Comparison of ENCODE assay signal across 2 cellular contexts in the genomic region with DNA sequence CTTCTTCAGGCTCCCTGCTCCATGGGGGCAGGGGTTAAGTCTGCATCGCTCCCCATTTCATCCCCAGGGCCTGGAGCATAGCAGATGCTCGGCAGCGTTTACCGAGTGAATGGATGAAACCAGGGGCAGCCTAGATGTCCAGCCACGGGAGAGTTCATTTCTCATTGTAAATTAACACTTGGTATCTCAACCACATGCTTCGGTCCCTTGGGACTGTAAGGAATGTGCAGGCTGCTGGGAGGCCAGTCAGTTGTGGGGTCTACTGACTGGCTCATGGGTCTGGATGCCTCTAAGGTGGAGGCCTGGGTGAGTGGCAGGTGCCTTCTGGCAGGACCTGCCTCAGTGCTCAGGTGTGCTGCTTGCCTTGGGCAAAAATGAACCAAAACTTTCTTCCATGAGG.
TF ChIP-seq lines count a peak whose summit lies in the region.

No MANE protein-coding gene starts in this region.

TF ChIP-seq in IMR-90, 13 proteins besides CTCF, POLR2A, EP300 and RAD21 (continued from another document):
- TF ChIP-seq RFX5 (IDR thresholded peaks at IDR 0.05; ENCODE audit: low read depth, low read length): no peak
- no peak for TF ChIP-seq NFE2L2 (IDR thresholded peaks at IDR 0.05; ENCODE audit: low read depth, low read length)
- TF ChIP-seq MXI1 (IDR thresholded peaks at IDR 0.05; ENCODE audit: borderline replicate concordance, low read depth, low read length): no peak
- TF ChIP-seq, protein P1, sequence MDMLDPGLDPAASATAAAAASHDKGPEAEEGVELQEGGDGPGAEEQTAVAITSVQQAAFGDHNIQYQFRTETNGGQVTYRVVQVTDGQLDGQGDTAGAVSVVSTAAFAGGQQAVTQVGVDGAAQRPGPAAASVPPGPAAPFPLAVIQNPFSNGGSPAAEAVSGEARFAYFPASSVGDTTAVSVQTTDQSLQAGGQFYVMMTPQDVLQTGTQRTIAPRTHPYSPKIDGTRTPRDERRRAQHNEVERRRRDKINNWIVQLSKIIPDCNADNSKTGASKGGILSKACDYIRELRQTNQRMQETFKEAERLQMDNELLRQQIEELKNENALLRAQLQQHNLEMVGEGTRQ (IDR thresholded peaks at IDR 0.05; ENCODE audit: low read depth, low read length): no peak
- TF ChIP-seq BHLHE40 (IDR thresholded peaks at IDR 0.05; ENCODE audit: low read depth, low read length): no peak
- TF ChIP-seq CEBPB (IDR thresholded peaks at IDR 0.05; ENCODE audit: low read depth, low read length): no peak
- no peak for TF ChIP-seq SMC3 (IDR thresholded peaks at IDR 0.05; ENCODE audit: low read depth, low read length)
- TF ChIP-seq MAZ (IDR thresholded peaks at IDR 0.05; ENCODE audit: borderline replicate concordance, low read depth, low read length): no peak
- TF ChIP-seq FOS (IDR thresholded peaks at IDR 0.05; ENCODE audit: low read depth, low read length): no peak
- no peak for TF ChIP-seq MAFK (IDR thresholded peaks at IDR 0.05; ENCODE audit: low read depth, low read length)
- no peak for TF ChIP-seq CHD1 (IDR thresholded peaks at IDR 0.05; ENCODE audit: low read depth, low read length)
- TF ChIP-seq, protein P2, sequence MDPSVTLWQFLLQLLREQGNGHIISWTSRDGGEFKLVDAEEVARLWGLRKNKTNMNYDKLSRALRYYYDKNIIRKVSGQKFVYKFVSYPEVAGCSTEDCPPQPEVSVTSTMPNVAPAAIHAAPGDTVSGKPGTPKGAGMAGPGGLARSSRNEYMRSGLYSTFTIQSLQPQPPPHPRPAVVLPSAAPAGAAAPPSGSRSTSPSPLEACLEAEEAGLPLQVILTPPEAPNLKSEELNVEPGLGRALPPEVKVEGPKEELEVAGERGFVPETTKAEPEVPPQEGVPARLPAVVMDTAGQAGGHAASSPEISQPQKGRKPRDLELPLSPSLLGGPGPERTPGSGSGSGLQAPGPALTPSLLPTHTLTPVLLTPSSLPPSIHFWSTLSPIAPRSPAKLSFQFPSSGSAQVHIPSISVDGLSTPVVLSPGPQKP (IDR thresholded peaks at IDR 0.05; ENCODE audit: borderline replicate concordance, low read depth, low read length): no peak
TF ChIP-seq in IMR-90: peak in this region for 0.

TF ChIP-seq in WTC11, 78 proteins besides CTCF, POLR2A, EP300 and RAD21:
- TF ChIP-seq, protein P3, sequence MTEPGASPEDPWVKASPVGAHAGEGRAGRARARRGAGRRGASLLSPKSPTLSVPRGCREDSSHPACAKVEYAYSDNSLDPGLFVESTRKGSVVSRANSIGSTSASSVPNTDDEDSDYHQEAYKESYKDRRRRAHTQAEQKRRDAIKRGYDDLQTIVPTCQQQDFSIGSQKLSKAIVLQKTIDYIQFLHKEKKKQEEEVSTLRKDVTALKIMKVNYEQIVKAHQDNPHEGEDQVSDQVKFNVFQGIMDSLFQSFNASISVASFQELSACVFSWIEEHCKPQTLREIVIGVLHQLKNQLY (CRISPR knock-in tag; IDR thresholded peaks at IDR 0.05): no peak
- TF ChIP-seq NFE2L1 (CRISPR knock-in tag; IDR thresholded peaks at IDR 0.05) (no peak), SMAD3 (CRISPR knock-in tag; IDR thresholded peaks at IDR 0.05; ENCODE audit: borderline replicate concordance) (no peak), TEAD1 (CRISPR knock-in tag; IDR thresholded peaks at IDR 0.05) (no peak), JUN (CRISPR knock-in tag; IDR thresholded peaks at IDR 0.05) (no peak), ZNF263 (CRISPR knock-in tag; IDR thresholded peaks at IDR 0.05; ENCODE audit: low read depth) (no peak), RELA (CRISPR knock-in tag; IDR thresholded peaks at IDR 0.05; ENCODE audit: borderline replicate concordance) (no peak), NR3C1 (CRISPR knock-in tag; conservative IDR thresholded peaks at IDR 0.05; ENCODE audit: low read depth) (no peak)
- TF ChIP-seq, protein P4, sequence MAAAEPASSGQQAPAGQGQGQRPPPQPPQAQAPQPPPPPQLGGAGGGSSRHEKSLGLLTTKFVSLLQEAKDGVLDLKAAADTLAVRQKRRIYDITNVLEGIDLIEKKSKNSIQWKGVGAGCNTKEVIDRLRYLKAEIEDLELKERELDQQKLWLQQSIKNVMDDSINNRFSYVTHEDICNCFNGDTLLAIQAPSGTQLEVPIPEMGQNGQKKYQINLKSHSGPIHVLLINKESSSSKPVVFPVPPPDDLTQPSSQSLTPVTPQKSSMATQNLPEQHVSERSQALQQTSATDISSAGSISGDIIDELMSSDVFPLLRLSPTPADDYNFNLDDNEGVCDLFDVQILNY (CRISPR knock-in tag; IDR thresholded peaks at IDR 0.05): no peak
- TF ChIP-seq, protein P5, sequence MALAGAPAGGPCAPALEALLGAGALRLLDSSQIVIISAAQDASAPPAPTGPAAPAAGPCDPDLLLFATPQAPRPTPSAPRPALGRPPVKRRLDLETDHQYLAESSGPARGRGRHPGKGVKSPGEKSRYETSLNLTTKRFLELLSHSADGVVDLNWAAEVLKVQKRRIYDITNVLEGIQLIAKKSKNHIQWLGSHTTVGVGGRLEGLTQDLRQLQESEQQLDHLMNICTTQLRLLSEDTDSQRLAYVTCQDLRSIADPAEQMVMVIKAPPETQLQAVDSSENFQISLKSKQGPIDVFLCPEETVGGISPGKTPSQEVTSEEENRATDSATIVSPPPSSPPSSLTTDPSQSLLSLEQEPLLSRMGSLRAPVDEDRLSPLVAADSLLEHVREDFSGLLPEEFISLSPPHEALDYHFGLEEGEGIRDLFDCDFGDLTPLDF (CRISPR knock-in tag; IDR thresholded peaks at IDR 0.05): no peak
- TF ChIP-seq, protein P6, sequence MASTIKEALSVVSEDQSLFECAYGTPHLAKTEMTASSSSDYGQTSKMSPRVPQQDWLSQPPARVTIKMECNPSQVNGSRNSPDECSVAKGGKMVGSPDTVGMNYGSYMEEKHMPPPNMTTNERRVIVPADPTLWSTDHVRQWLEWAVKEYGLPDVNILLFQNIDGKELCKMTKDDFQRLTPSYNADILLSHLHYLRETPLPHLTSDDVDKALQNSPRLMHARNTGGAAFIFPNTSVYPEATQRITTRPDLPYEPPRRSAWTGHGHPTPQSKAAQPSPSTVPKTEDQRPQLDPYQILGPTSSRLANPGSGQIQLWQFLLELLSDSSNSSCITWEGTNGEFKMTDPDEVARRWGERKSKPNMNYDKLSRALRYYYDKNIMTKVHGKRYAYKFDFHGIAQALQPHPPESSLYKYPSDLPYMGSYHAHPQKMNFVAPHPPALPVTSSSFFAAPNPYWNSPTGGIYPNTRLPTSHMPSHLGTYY (CRISPR knock-in tag; IDR thresholded peaks at IDR 0.05): no peak
